In genomic region chr1:183909672-183910071, GRCh38 we compare ENCODE assay signal across 16 cellular contexts.
"Had no signal": no experiment of that assay in that cellular context is flagged by ENCODE, and none has a peak within 500 bp of the region (broad histone marks: within the 10 kb centered on the region; RNA-seq: fewer than 3 reads in every experiment).

No MANE protein-coding gene starts in this region.

- H3K4me3 Mint-ChIP-seq: activated naive CD8-positive, alpha-beta T cell; immature natural killer cell; neural progenitor cell had no signal

- H3K9me3 ChIP-seq: body of pancreas, ovary, right lobe of liver, tibial nerve had no signal

- H3K27ac Mint-ChIP-seq: activated naive CD8-positive, alpha-beta T cell; immature natural killer cell; neural progenitor cell had no signal

- H3K36me3 Mint-ChIP-seq: immature natural killer cell had no signal

- H3K4me3 ChIP-seq: body of pancreas, coronary artery, neural progenitor cell, ovary, right lobe of liver, tibial nerve had no signal

- H3K4me2 ChIP-seq: neural progenitor cell had no signal

- H3K9me3 Mint-ChIP-seq: immature natural killer cell, neural progenitor cell had no signal

- H3K4me1 ChIP-seq: body of pancreas, foreskin keratinocyte, neural progenitor cell, right lobe of liver had no signal

- DNase-seq: activated gamma-delta T cell treated with Interleukin-2 at 50 U/mL for 16 hours; activated T-cell treated with anti-CD3 and anti-CD28 coated beads, Interleukin-2, amount 50 U/mL, for 48 hours; amygdala; body of pancreas; central memory CD4-positive, alpha-beta T cell; effector CD4-positive, alpha-beta T cell; foreskin keratinocyte; immature natural killer cell; ovary; right lobe of liver; stimulated activated CD4-positive, alpha-beta T cell treated with anti-CD3 and anti-CD28 coated beads, Interleukin-2, amount 100 ng/mL, for 24 hours; substantia nigra had no signal

- H3K9ac ChIP-seq: neural progenitor cell had no signal

- H3K27ac ChIP-seq: body of pancreas, coronary artery, foreskin keratinocyte, neural progenitor cell, ovary, right lobe of liver had no signal

- H3K36me3 ChIP-seq: ovary had no signal

- H3K4me1 Mint-ChIP-seq: immature natural killer cell, neural progenitor cell had no signal

- H3K27me3 Mint-ChIP-seq: activated naive CD8-positive, alpha-beta T cell had no signal

- H3K27me3 ChIP-seq: body of pancreas, foreskin keratinocyte, neural progenitor cell, ovary, right lobe of liver, tibial nerve had no signal

- ATAC-seq: body of pancreas, foreskin keratinocyte, right lobe of liver had no signal
